Comparison of ENCODE assay signal across 8 cellular contexts in genomic region chr9:133715866-133716563, GRCh38. TPM values are rescaled to one million over a fixed set of nuclear protein-coding genes. Genes with fewer than 3 reads are reported as not detected.
DNase-seq lines count a peak whose midpoint lies in the region; ATAC-seq, FAIRE-seq and TF ChIP-seq lines count a peak whose summit lies in the region.

No MANE protein-coding gene starts in this region.

- H3K4me3 Mint-ChIP-seq in activated naive CD8-positive, alpha-beta T cell treated with anti-CD3 and anti-CD28 coated beads, Interleukin-2, amount 50 U/mL, for 24 hours: no peak overlapping the region
- no peak overlapping the region for H3K4me3 Mint-ChIP-seq in naive thymus-derived CD4-positive, alpha-beta T cell

- TF ChIP-seq CTCF in D721Med (IDR thresholded peaks at IDR 0.05; ENCODE audit: insufficient read depth, missing control alignments): peak; percentile 20

- H3K36me3 ChIP-seq in naive thymus-derived CD4-positive, alpha-beta T cell (ENCODE audit: control insufficient read depth in 2 of 3, insufficient read depth in 3 of 3, low read length in 3 of 3): no peaks in the 10 kb centered on the region

- no peak overlapping the region for H3K27ac ChIP-seq in naive thymus-derived CD4-positive, alpha-beta T cell (ENCODE audit: low read depth, low read length)

- POLR2A ChIA-PET in naive thymus-derived CD4-positive, alpha-beta T cell (lab: Charles Lee): interaction anchor here (1.1 to 2.1 kb wide), 3 partner anchors 14 to 59 kb away, joined by 4 to 12 read pairs (median 8); no protein-coding TSS in a partner anchor

- CTCF ChIA-PET in naive thymus-derived CD4-positive, alpha-beta T cell (lab: Charles Lee): interaction anchor here (0.7 to 2.6 kb wide), 10 partner anchors 9 to 182 kb away, joined by 3 to 8 read pairs (median 4); no protein-coding TSS in a partner anchor

- no peaks in the 10 kb centered on the region for H3K4me1 Mint-ChIP-seq in activated naive CD8-positive, alpha-beta T cell treated with anti-CD3 and anti-CD28 coated beads, Interleukin-2, amount 50 U/mL, for 24 hours
- peaks cover 0 to 7% (median 6%) of the 10 kb centered on the region in 7 donors for H3K4me1 Mint-ChIP-seq in naive thymus-derived CD4-positive, alpha-beta T cell

- no peak overlapping the region for H3K27ac Mint-ChIP-seq in activated naive CD8-positive, alpha-beta T cell treated with anti-CD3 and anti-CD28 coated beads, Interleukin-2, amount 50 U/mL, for 24 hours
- H3K27ac Mint-ChIP-seq in naive thymus-derived CD4-positive, alpha-beta T cell: peak overlapping the region in 5 of 9 donors; percentile 66 to 93 (median 78)

- ATAC-seq in activated naive CD8-positive, alpha-beta T cell treated with anti-CD3 and anti-CD28 coated beads, Interleukin-2, amount 50 U/mL, for 24 hours: peak; percentile 38
- ATAC-seq in naive thymus-derived CD4-positive, alpha-beta T cell: peak; percentile 62
- ATAC-seq in GM19467 (IDR thresholded peaks at IDR 0.05; ENCODE audit: unreplicated experiment): no peak

- FAIRE-seq in D721Med (lab: Jason Lieb, UNC): no peak

- intact Hi-C loops in naive thymus-derived CD4-positive, alpha-beta T cell (cut with micrococcal nuclease): loop anchor here (1.0 kb wide), 2 partner anchors 60 to 112 kb away; no protein-coding TSS in a partner anchor

- peaks cover 0 to 7% of the 10 kb centered on the region in 2 donors for H3K4me1 ChIP-seq in naive thymus-derived CD4-positive, alpha-beta T cell (ENCODE audit: control insufficient read depth in 2 of 2, insufficient read depth in 2 of 2, low read length in 2 of 2)

- no peaks in the 10 kb centered on the region for H3K36me3 Mint-ChIP-seq in activated naive CD8-positive, alpha-beta T cell treated with anti-CD3 and anti-CD28 coated beads, Interleukin-2, amount 50 U/mL, for 24 hours (ENCODE audit: low read depth)
- H3K36me3 Mint-ChIP-seq in naive thymus-derived CD4-positive, alpha-beta T cell: no peaks in the 10 kb centered on the region

- H3K9me3 ChIP-seq in naive thymus-derived CD4-positive, alpha-beta T cell (ENCODE audit: control insufficient read depth in 2 of 3, low read length in 3 of 3): no peaks in the 10 kb centered on the region

- H3K9me3 Mint-ChIP-seq in activated naive CD8-positive, alpha-beta T cell treated with anti-CD3 and anti-CD28 coated beads, Interleukin-2, amount 50 U/mL, for 24 hours: no peaks in the 10 kb centered on the region
- H3K9me3 Mint-ChIP-seq in naive thymus-derived CD4-positive, alpha-beta T cell: peaks cover 0 to 4% (median 0%) of the 10 kb centered on the region in 11 donors

- H3K4me3 ChIP-seq in naive thymus-derived CD4-positive, alpha-beta T cell (ENCODE audit: low read length): no peak overlapping the region

- H3K27me3 Mint-ChIP-seq in activated naive CD8-positive, alpha-beta T cell treated with anti-CD3 and anti-CD28 coated beads, Interleukin-2, amount 50 U/mL, for 24 hours: no peaks in the 10 kb centered on the region
- H3K27me3 Mint-ChIP-seq in naive thymus-derived CD4-positive, alpha-beta T cell: no peaks in the 10 kb centered on the region

- DNase-seq in D721Med (ENCODE audit: insufficient read length, low spot score): no peak
- DNase-seq in NCI-H1092 treated with DMSO at 0.1 percent for 48 hours (lab: John Stamatoyannopoulos, UW): peak; percentile 11
- DNase-seq in activated naive CD8-positive, alpha-beta T cell treated with anti-CD3 and anti-CD28 coated beads, Interleukin-2, amount 50 U/mL, for 24 hours: peak; percentile 33
- DNase-seq in naive thymus-derived CD4-positive, alpha-beta T cell: peak in 7 of 9 donors; percentile 36 to 63 (median 47)
- DNase-seq in NCI-H2029 (lab: John Stamatoyannopoulos, UW): no peak
- no peak for DNase-seq in LoVo (ENCODE audit: low spot score)
- no peak for DNase-seq in NK-92 treated with Interleukin-12 subunit alpha and Interleukin-12 subunit beta, amount 100 ng/mL, for 24 hours (lab: John Stamatoyannopoulos, UW)

- H3K27me3 ChIP-seq in naive thymus-derived CD4-positive, alpha-beta T cell (ENCODE audit: control insufficient read depth in 2 of 2, insufficient read depth in 2 of 2, low read length in 2 of 2): no peaks in the 10 kb centered on the region

RNA-seq across cellular contexts. Expression of gene SARDH, which starts 22.1 kb away (rescaled TPM):
- 10 to 100 TPM in 3 of 5 experiments, 1 to 10 TPM in 1, under 1 TPM in 1; 0.73 to 27.2 (median 16.5) TPM for total RNA-seq in naive thymus-derived CD4-positive, alpha-beta T cell
- polyA plus RNA-seq in naive thymus-derived CD4-positive, alpha-beta T cell: 10 to 100 TPM; 10.2 to 11.0 TPM

Comparison
In these comparisons a context has a peak if more than half of its experiments do, and no peak if none do; other contexts are left out.
1. DNase-seq: peak in NCI-H1092 treated with DMSO at 0.1 percent for 48 hours (single experiment), activated naive CD8-positive, alpha-beta T cell treated with anti-CD3 and anti-CD28 coated beads, Interleukin-2, amount 50 U/mL, for 24 hours (single experiment) and naive thymus-derived CD4-positive, alpha-beta T cell (7 of 9); none in D721Med (single experiment), NCI-H2029 (single experiment), LoVo (single experiment) and NK-92 treated with Interleukin-12 subunit alpha and Interleukin-12 subunit beta, amount 100 ng/mL, for 24 hours (single experiment).